ENCODE assay signal across 1 cellular context in the genomic region with DNA sequence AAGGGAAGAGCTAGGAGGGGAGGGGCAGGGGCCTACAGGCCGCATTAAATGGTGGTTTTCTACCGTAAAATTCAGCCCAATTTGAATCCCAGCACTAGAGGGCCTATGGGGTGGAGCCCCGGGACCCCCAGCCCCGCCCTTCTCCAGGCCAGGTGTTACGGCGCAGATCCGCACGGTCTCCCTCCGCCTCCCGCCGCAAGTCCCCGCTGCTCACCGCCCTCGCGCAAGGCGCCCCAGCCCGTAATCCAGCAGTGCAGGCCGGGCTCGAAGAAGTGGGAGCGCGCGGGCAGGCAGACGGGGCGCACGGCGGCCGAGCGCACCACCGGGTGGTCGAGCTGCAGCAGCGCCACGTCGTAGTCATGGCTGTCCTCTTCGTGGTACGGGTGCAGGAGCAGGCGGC.
TF ChIP-seq lines count a peak whose summit lies in the region.

No MANE protein-coding gene starts in this region.

TF ChIP-seq in HepG2, 621 proteins besides CTCF, POLR2A, EP300 and RAD21:
- TF ChIP-seq YY1 (IDR thresholded peaks at IDR 0.05; ENCODE audit: insufficient read depth, insufficient replicate concordance, low read depth, low read length): no peak
- TF ChIP-seq, protein P1, sequence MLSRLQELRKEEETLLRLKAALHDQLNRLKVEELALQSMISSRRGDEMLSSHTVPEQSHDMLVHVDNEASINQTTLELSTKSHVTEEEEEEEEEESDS (CRISPR knock-in tag; IDR thresholded peaks at IDR 0.05; ENCODE audit: borderline replicate concordance): no peak
- TF ChIP-seq, protein P2, sequence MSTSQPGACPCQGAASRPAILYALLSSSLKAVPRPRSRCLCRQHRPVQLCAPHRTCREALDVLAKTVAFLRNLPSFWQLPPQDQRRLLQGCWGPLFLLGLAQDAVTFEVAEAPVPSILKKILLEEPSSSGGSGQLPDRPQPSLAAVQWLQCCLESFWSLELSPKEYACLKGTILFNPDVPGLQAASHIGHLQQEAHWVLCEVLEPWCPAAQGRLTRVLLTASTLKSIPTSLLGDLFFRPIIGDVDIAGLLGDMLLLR (CRISPR knock-in tag; IDR thresholded peaks at IDR 0.05): no peak
- TF ChIP-seq SRF (IDR thresholded peaks at IDR 0.05; ENCODE audit: low read depth, low read length): no peak
- no peak for TF ChIP-seq ZMYM2 (CRISPR knock-in tag; IDR thresholded peaks at IDR 0.05)
- TF ChIP-seq ZNF564 (CRISPR knock-in tag; IDR thresholded peaks at IDR 0.05): no peak
- TF ChIP-seq, protein P3, sequence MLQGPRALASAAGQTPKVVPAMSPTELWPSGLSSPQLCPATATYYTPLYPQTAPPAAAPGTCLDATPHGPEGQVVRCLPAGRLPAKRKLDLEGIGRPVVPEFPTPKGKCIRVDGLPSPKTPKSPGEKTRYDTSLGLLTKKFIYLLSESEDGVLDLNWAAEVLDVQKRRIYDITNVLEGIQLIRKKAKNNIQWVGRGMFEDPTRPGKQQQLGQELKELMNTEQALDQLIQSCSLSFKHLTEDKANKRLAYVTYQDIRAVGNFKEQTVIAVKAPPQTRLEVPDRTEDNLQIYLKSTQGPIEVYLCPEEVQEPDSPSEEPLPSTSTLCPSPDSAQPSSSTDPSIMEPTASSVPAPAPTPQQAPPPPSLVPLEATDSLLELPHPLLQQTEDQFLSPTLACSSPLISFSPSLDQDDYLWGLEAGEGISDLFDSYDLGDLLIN (CRISPR knock-in tag; IDR thresholded peaks at IDR 0.05; ENCODE audit: borderline replicate concordance): no peak
- no peak for TF ChIP-seq EHMT2 (IDR thresholded peaks at IDR 0.05; ENCODE audit: borderline replicate concordance, low read depth, low read length)
- TF ChIP-seq, protein P4, sequence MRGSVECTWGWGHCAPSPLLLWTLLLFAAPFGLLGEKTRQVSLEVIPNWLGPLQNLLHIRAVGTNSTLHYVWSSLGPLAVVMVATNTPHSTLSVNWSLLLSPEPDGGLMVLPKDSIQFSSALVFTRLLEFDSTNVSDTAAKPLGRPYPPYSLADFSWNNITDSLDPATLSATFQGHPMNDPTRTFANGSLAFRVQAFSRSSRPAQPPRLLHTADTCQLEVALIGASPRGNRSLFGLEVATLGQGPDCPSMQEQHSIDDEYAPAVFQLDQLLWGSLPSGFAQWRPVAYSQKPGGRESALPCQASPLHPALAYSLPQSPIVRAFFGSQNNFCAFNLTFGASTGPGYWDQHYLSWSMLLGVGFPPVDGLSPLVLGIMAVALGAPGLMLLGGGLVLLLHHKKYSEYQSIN (CRISPR knock-in tag; IDR thresholded peaks at IDR 0.05; ENCODE audit: borderline replicate concordance): no peak
- TF ChIP-seq, protein P5, sequence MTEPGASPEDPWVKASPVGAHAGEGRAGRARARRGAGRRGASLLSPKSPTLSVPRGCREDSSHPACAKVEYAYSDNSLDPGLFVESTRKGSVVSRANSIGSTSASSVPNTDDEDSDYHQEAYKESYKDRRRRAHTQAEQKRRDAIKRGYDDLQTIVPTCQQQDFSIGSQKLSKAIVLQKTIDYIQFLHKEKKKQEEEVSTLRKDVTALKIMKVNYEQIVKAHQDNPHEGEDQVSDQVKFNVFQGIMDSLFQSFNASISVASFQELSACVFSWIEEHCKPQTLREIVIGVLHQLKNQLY (CRISPR knock-in tag; IDR thresholded peaks at IDR 0.05): no peak
- no peak for TF ChIP-seq CAMTA2 (CRISPR knock-in tag; IDR thresholded peaks at IDR 0.05; ENCODE audit: borderline replicate concordance)
- TF ChIP-seq NFYB (CRISPR knock-in tag; IDR thresholded peaks at IDR 0.05): no peak
- no peak for TF ChIP-seq SNAPC2 (CRISPR knock-in tag; IDR thresholded peaks at IDR 0.05)
